Comparison of ENCODE assay signal across 1 cellular context in the genomic region with DNA sequence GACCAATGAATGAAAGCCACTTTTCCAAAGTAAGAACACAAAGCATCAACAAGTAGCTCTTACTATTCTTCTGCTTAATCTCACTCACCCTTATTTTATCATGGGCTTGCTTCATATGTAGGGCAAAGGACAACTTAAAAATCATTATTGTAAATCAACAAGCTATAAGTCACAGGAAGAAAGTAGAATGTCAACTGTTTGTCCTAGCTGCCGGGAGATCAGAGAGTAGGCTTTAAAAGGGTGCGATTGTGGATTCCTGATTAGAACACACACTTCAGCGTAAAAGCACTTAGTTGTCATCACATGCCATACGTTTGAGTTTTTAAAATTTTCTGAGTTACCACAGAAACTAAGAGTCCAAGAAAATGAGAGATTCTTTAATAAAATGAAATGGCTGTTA.
TF ChIP-seq lines count a peak whose summit lies in the region.

No MANE protein-coding gene starts in this region.

TF ChIP-seq in HepG2, 621 proteins besides CTCF, POLR2A, EP300 and RAD21 (continued from another document and continues in another):
- TF ChIP-seq ZSCAN12 (CRISPR knock-in tag; IDR thresholded peaks at IDR 0.05) (0 out of 2 replicates have a peak, but pooled peaks have one; percentile 50), MXI1 (IDR thresholded peaks at IDR 0.05; ENCODE audit: borderline replicate concordance, low read depth, low read length) (peak; percentile 35; the same call in 1 of the 3 replicates), NFYC (CRISPR knock-in tag; IDR thresholded peaks at IDR 0.05) (no peak), ZNF550 (CRISPR knock-in tag; IDR thresholded peaks at IDR 0.05; ENCODE audit: borderline replicate concordance) (no peak), ZNF460 (CRISPR knock-in tag; IDR thresholded peaks at IDR 0.05; ENCODE audit: borderline replicate concordance) (no peak), ZNF225 (CRISPR knock-in tag; IDR thresholded peaks at IDR 0.05) (no peak), ZNF432 (CRISPR knock-in tag; IDR thresholded peaks at IDR 0.05; ENCODE audit: borderline replicate concordance) (no peak), SP4 (CRISPR knock-in tag; IDR thresholded peaks at IDR 0.05) (no peak), ZFP37 (CRISPR knock-in tag; IDR thresholded peaks at IDR 0.05; ENCODE audit: borderline replicate concordance) (0 out of 2 replicates have a peak, but pooled peaks have one; percentile 59), ZBTB3 (CRISPR knock-in tag; IDR thresholded peaks at IDR 0.05; ENCODE audit: borderline replicate concordance, low read depth) (no peak), SIX4 (CRISPR knock-in tag; IDR thresholded peaks at IDR 0.05) (peak; percentile 45; the same call in 1 of the 2 replicates), PLRG1 (conservative IDR thresholded peaks at IDR 0.05) (no peak), ZNF737 (CRISPR knock-in tag; IDR thresholded peaks at IDR 0.05; ENCODE audit: borderline replicate concordance) (no peak), THAP11 (CRISPR knock-in tag; IDR thresholded peaks at IDR 0.05) (peak; percentile 66; the same call in 1 of the 2 replicates), FOSL2 (CRISPR knock-in tag; IDR thresholded peaks at IDR 0.05) (peak; percentile 82), FOXM1 (CRISPR knock-in tag; IDR thresholded peaks at IDR 0.05) (no peak), ZC3H13 (CRISPR knock-in tag; IDR thresholded peaks at IDR 0.05) (no peak), ZNF674 (CRISPR knock-in tag; IDR thresholded peaks at IDR 0.05; ENCODE audit: low read depth) (no peak), NCOA2 (CRISPR knock-in tag; IDR thresholded peaks at IDR 0.05) (peak; percentile 96), SIX1 (CRISPR knock-in tag; IDR thresholded peaks at IDR 0.05; ENCODE audit: borderline replicate concordance) (peak; percentile 50; the same call in 1 of the 2 replicates), ZNF761 (CRISPR knock-in tag; conservative IDR thresholded peaks at IDR 0.05) (no peak), ZNF138 (CRISPR knock-in tag; IDR thresholded peaks at IDR 0.05; ENCODE audit: low read depth) (no peak), MAFG (CRISPR knock-in tag; IDR thresholded peaks at IDR 0.05) (no peak), NONO (IDR thresholded peaks at IDR 0.05) (no peak), NONO (CRISPR knock-in tag; conservative IDR thresholded peaks at IDR 0.05) (no peak), FOXO1 (CRISPR knock-in tag; IDR thresholded peaks at IDR 0.05) (peak; percentile 94), TEAD3 (CRISPR knock-in tag; optimal IDR thresholded peaks at IDR 0.05; ENCODE audit: borderline replicate concordance) (peak; percentile 92), ZNF747 (CRISPR knock-in tag; IDR thresholded peaks at IDR 0.05; ENCODE audit: borderline replicate concordance) (peak; percentile 27; the same call in 1 of the 2 replicates), ZSCAN29 (CRISPR knock-in tag; conservative IDR thresholded peaks at IDR 0.05) (no peak), NPAS2 (CRISPR knock-in tag; IDR thresholded peaks at IDR 0.05; ENCODE audit: borderline replicate concordance) (no peak), ZNF879 (CRISPR knock-in tag; IDR thresholded peaks at IDR 0.05) (no peak), GABPA (IDR thresholded peaks at IDR 0.05; ENCODE audit: low read depth, low read length) (no peak), GABPA (CRISPR knock-in tag; IDR thresholded peaks at IDR 0.05; ENCODE audit: low read depth) (no peak), NCOA5 (CRISPR knock-in tag; IDR thresholded peaks at IDR 0.05) (0 out of 2 replicates have a peak, but pooled peaks have one; percentile 67)
- TF ChIP-seq, protein P1, sequence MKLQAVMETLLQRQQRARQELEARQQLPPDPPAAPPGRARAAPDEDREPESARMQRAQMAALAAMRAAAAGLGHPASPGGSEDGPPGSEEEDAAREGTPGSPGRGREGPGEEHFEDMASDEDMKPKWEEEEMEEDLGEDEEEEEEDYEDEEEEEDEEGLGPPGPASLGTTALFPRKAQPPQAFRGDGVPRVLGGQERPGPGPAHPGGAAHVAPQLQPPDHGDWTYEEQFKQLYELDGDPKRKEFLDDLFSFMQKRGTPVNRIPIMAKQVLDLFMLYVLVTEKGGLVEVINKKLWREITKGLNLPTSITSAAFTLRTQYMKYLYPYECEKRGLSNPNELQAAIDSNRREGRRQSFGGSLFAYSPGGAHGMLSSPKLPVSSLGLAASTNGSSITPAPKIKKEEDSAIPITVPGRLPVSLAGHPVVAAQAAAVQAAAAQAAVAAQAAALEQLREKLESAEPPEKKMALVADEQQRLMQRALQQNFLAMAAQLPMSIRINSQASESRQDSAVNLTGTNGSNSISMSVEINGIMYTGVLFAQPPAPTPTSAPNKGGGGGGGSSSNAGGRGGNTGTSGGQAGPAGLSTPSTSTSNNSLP (IDR thresholded peaks at IDR 0.05; ENCODE audit: low read depth, low read length): peak; percentile 98
- TF ChIP-seq, protein P2, sequence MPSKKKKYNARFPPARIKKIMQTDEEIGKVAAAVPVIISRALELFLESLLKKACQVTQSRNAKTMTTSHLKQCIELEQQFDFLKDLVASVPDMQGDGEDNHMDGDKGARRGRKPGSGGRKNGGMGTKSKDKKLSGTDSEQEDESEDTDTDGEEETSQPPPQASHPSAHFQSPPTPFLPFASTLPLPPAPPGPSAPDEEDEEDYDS (CRISPR knock-in tag; IDR thresholded peaks at IDR 0.05): peak; percentile 83
- TF ChIP-seq, protein P3, sequence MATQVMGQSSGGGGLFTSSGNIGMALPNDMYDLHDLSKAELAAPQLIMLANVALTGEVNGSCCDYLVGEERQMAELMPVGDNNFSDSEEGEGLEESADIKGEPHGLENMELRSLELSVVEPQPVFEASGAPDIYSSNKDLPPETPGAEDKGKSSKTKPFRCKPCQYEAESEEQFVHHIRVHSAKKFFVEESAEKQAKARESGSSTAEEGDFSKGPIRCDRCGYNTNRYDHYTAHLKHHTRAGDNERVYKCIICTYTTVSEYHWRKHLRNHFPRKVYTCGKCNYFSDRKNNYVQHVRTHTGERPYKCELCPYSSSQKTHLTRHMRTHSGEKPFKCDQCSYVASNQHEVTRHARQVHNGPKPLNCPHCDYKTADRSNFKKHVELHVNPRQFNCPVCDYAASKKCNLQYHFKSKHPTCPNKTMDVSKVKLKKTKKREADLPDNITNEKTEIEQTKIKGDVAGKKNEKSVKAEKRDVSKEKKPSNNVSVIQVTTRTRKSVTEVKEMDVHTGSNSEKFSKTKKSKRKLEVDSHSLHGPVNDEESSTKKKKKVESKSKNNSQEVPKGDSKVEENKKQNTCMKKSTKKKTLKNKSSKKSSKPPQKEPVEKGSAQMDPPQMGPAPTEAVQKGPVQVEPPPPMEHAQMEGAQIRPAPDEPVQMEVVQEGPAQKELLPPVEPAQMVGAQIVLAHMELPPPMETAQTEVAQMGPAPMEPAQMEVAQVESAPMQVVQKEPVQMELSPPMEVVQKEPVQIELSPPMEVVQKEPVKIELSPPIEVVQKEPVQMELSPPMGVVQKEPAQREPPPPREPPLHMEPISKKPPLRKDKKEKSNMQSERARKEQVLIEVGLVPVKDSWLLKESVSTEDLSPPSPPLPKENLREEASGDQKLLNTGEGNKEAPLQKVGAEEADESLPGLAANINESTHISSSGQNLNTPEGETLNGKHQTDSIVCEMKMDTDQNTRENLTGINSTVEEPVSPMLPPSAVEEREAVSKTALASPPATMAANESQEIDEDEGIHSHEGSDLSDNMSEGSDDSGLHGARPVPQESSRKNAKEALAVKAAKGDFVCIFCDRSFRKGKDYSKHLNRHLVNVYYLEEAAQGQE (IDR thresholded peaks at IDR 0.05; ENCODE audit: borderline replicate concordance in 1 of 2, low read depth in 1 of 2, low read length in 2 of 2): peak in 1 of 2 experiments; percentile 68; a peak in 1 of 4 replicates
- TF ChIP-seq, protein P4, sequence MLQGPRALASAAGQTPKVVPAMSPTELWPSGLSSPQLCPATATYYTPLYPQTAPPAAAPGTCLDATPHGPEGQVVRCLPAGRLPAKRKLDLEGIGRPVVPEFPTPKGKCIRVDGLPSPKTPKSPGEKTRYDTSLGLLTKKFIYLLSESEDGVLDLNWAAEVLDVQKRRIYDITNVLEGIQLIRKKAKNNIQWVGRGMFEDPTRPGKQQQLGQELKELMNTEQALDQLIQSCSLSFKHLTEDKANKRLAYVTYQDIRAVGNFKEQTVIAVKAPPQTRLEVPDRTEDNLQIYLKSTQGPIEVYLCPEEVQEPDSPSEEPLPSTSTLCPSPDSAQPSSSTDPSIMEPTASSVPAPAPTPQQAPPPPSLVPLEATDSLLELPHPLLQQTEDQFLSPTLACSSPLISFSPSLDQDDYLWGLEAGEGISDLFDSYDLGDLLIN (CRISPR knock-in tag; IDR thresholded peaks at IDR 0.05; ENCODE audit: borderline replicate concordance): no peak
- TF ChIP-seq, protein P5, sequence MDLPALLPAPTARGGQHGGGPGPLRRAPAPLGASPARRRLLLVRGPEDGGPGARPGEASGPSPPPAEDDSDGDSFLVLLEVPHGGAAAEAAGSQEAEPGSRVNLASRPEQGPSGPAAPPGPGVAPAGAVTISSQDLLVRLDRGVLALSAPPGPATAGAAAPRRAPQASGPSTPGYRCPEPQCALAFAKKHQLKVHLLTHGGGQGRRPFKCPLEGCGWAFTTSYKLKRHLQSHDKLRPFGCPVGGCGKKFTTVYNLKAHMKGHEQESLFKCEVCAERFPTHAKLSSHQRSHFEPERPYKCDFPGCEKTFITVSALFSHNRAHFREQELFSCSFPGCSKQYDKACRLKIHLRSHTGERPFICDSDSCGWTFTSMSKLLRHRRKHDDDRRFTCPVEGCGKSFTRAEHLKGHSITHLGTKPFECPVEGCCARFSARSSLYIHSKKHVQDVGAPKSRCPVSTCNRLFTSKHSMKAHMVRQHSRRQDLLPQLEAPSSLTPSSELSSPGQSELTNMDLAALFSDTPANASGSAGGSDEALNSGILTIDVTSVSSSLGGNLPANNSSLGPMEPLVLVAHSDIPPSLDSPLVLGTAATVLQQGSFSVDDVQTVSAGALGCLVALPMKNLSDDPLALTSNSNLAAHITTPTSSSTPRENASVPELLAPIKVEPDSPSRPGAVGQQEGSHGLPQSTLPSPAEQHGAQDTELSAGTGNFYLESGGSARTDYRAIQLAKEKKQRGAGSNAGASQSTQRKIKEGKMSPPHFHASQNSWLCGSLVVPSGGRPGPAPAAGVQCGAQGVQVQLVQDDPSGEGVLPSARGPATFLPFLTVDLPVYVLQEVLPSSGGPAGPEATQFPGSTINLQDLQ (CRISPR knock-in tag; IDR thresholded peaks at IDR 0.05): no peak
- TF ChIP-seq, protein P6, sequence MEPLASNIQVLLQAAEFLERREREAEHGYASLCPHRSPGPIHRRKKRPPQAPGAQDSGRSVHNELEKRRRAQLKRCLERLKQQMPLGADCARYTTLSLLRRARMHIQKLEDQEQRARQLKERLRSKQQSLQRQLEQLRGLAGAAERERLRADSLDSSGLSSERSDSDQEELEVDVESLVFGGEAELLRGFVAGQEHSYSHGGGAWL (CRISPR knock-in tag; IDR thresholded peaks at IDR 0.05): no peak
- TF ChIP-seq, protein P7, sequence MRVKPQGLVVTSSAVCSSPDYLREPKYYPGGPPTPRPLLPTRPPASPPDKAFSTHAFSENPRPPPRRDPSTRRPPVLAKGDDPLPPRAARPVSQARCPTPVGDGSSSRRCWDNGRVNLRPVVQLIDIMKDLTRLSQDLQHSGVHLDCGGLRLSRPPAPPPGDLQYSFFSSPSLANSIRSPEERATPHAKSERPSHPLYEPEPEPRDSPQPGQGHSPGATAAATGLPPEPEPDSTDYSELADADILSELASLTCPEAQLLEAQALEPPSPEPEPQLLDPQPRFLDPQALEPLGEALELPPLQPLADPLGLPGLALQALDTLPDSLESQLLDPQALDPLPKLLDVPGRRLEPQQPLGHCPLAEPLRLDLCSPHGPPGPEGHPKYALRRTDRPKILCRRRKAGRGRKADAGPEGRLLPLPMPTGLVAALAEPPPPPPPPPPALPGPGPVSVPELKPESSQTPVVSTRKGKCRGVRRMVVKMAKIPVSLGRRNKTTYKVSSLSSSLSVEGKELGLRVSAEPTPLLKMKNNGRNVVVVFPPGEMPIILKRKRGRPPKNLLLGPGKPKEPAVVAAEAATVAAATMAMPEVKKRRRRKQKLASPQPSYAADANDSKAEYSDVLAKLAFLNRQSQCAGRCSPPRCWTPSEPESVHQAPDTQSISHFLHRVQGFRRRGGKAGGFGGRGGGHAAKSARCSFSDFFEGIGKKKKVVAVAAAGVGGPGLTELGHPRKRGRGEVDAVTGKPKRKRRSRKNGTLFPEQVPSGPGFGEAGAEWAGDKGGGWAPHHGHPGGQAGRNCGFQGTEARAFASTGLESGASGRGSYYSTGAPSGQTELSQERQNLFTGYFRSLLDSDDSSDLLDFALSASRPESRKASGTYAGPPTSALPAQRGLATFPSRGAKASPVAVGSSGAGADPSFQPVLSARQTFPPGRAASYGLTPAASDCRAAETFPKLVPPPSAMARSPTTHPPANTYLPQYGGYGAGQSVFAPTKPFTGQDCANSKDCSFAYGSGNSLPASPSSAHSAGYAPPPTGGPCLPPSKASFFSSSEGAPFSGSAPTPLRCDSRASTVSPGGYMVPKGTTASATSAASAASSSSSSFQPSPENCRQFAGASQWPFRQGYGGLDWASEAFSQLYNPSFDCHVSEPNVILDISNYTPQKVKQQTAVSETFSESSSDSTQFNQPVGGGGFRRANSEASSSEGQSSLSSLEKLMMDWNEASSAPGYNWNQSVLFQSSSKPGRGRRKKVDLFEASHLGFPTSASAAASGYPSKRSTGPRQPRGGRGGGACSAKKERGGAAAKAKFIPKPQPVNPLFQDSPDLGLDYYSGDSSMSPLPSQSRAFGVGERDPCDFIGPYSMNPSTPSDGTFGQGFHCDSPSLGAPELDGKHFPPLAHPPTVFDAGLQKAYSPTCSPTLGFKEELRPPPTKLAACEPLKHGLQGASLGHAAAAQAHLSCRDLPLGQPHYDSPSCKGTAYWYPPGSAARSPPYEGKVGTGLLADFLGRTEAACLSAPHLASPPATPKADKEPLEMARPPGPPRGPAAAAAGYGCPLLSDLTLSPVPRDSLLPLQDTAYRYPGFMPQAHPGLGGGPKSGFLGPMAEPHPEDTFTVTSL (CRISPR knock-in tag; IDR thresholded peaks at IDR 0.05; ENCODE audit: borderline replicate concordance): peak; percentile 93
- TF ChIP-seq, protein P8, sequence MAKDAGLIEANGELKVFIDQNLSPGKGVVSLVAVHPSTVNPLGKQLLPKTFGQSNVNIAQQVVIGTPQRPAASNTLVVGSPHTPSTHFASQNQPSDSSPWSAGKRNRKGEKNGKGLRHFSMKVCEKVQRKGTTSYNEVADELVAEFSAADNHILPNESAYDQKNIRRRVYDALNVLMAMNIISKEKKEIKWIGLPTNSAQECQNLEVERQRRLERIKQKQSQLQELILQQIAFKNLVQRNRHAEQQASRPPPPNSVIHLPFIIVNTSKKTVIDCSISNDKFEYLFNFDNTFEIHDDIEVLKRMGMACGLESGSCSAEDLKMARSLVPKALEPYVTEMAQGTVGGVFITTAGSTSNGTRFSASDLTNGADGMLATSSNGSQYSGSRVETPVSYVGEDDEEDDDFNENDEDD (CRISPR knock-in tag; IDR thresholded peaks at IDR 0.05; ENCODE audit: borderline replicate concordance): no peak
- TF ChIP-seq, protein P9, sequence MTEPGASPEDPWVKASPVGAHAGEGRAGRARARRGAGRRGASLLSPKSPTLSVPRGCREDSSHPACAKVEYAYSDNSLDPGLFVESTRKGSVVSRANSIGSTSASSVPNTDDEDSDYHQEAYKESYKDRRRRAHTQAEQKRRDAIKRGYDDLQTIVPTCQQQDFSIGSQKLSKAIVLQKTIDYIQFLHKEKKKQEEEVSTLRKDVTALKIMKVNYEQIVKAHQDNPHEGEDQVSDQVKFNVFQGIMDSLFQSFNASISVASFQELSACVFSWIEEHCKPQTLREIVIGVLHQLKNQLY (CRISPR knock-in tag; IDR thresholded peaks at IDR 0.05): peak; percentile 69; the same call in 1 of the 2 replicates
